33 cellular contexts compared by ENCODE assay signal in the genomic region with DNA sequence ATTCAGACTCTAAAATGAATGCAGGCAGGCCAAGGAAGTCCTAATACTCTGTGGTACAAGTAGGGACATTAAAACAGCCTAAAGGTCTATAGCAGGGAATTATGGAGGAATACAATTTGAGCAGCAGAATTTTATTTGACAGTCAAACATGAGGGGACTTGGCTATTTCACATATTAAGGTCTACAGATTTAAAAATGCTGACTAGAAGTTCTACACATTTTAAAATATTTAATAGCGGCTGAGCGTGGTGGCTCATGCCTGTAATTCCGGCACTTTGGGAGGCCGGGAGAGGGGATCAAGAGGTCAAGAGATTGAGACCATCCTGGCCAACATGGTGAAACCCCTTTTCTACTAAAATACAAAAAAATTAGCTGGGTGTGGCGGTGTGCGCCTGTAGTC.
"Had no signal": no experiment of that assay in that cellular context is flagged by ENCODE, and none has a peak within 500 bp of the region (broad histone marks: within the 10 kb centered on the region; RNA-seq: fewer than 3 reads in every experiment).

No MANE protein-coding gene starts in this region.

- H3K4me3 ChIP-seq: adrenal gland, ascending aorta, body of pancreas, breast epithelium, cardiac muscle cell had no signal

- ATAC-seq: activated naive CD4-positive, alpha-beta T cell treated with anti-CD3 and anti-CD28 coated beads, Interleukin-2, amount 50 U/mL, for 72 hours; activated naive CD8-positive, alpha-beta T cell treated with anti-CD3 and anti-CD28 coated beads, Interleukin-2, amount 50 U/mL, for 24 hours; activated T-cell treated with anti-CD3 and anti-CD28 coated beads, Interleukin-2, amount 50 U/mL, for 4 hours; activated T-cell treated with anti-CD3 and anti-CD28 coated beads, Interleukin-2, amount 50 U/mL, for 72 hours; activated T-helper 17 cell treated with anti-CD3 and anti-CD28 coated beads, Interleukin-2, amount 50 U/mL, for 72 hours; body of pancreas had no signal

- H3K27ac ChIP-seq: adrenal gland, ascending aorta, body of pancreas, brain microvascular endothelial cell, breast epithelium, cardiac muscle cell had no signal

- DNase-seq: activated effector memory CD4-positive, alpha-beta T cell treated with anti-CD3 and anti-CD28 coated beads, Interleukin-2, amount 50 U/mL, for 16 hours; activated effector memory CD4-positive, alpha-beta T cell treated with Interleukin-2 at 50 U/mL for 16 hours; activated gamma-delta T cell; activated gamma-delta T cell treated with Interleukin-2 at 50 U/mL for 16 hours; activated naive CD4-positive, alpha-beta T cell; activated naive CD4-positive, alpha-beta T cell treated with anti-CD3 and anti-CD28 coated beads for 36 hours; activated naive CD4-positive, alpha-beta T cell treated with anti-CD3 and anti-CD28 coated beads, Interleukin-2, amount 10 ng/mL, durations not matched to agents 7 days and 5 days; activated naive CD4-positive, alpha-beta T cell treated with anti-CD3 and anti-CD28 coated beads, Interleukin-2, amount 50 U/mL, for 16 hours; activated naive CD4-positive, alpha-beta T cell treated with Interleukin-2 at 50 U/mL for 16 hours; activated naive CD8-positive, alpha-beta T cell treated with anti-CD3 and anti-CD28 coated beads for 36 hours; activated naive CD8-positive, alpha-beta T cell treated with anti-CD3 and anti-CD28 coated beads, Interleukin-2, amount 10 ng/mL, durations not matched to agents 7 days and 5 days; activated naive CD8-positive, alpha-beta T cell treated with anti-CD3 and anti-CD28 coated beads, Interleukin-2, amount 50 U/mL, for 24 hours; activated T-cell treated with anti-CD3 and anti-CD28 coated beads, Interleukin-2, amount 50 U/mL, for 24 hours; activated T-cell treated with anti-CD3 and anti-CD28 coated beads, Interleukin-2, amount 50 U/mL, for 4 hours; activated T-cell treated with anti-CD3 and anti-CD28 coated beads, Interleukin-2, amount 50 U/mL, for 48 hours; activated T-cell treated with anti-CD3 and anti-CD28 coated beads, Interleukin-2, amount 50 U/mL, for 72 hours; adrenal gland; amniotic stem cell; amygdala; anterior cingulate cortex; aorta; body of pancreas; brain microvascular endothelial cell; caudate nucleus; central memory CD4-positive, alpha-beta T cell; cerebellar nuclear complex had no signal

- H3K27me3 ChIP-seq: adrenal gland, ascending aorta, body of pancreas, brain microvascular endothelial cell, breast epithelium, cardiac muscle cell had no signal

- H3K9me3 ChIP-seq: adrenal gland, ascending aorta, body of pancreas, breast epithelium had no signal

- H3K4me1 ChIP-seq: adrenal gland, ascending aorta, body of pancreas, breast epithelium had no signal

- FAIRE-seq: astrocyte, bronchial epithelial cell had no signal
